Comparison of ENCODE assay signal across 8 cellular contexts in genomic region chr22:35914665-35915476, GRCh38.
A peak's percentile ranks its signal among the peaks of the same experiment; 100 is the strongest.
DNase-seq lines count a peak whose midpoint lies in the region; ATAC-seq, FAIRE-seq and TF ChIP-seq lines count a peak whose summit lies in the region.

No MANE protein-coding gene starts in this region.

- ATAC-seq in gastrocnemius medialis (peak; percentile 94 to 97), GM18867 (IDR thresholded peaks at IDR 0.05; ENCODE audit: unreplicated experiment) (no peak)

- H4K91ac ChIP-seq in H9 (ENCODE audit: insufficient read length, low read depth, low read length), result no peak overlapping the region

- H3K9me3 ChIP-seq in H9 (ENCODE audit: control insufficient read depth, low read depth, low read length) (no peaks in the 10 kb centered on the region), iPS-18c (ENCODE audit: control insufficient read depth, insufficient read depth, low read length) (no peaks in the 10 kb centered on the region), gastrocnemius medialis (no peaks in the 10 kb centered on the region)

- H2AK5ac ChIP-seq in H9 (ENCODE audit: insufficient read length, low read length), result no peak overlapping the region

- H3K4me2 ChIP-seq in H9 (ENCODE audit: insufficient read depth, insufficient read length, low read length), result peak overlapping the region; percentile 66

- H3K27ac ChIP-seq in H9 (ENCODE audit: insufficient read length, low read depth, low read length), result peak overlapping the region; percentile 68
- peak overlapping the region; percentile 84 to 91 (median 88) for H3K27ac ChIP-seq in gastrocnemius medialis

- H3K79me2 ChIP-seq in H9 (ENCODE audit: insufficient read depth, low read length), result peaks cover 10% of the 10 kb centered on the region; the same call in 1 of the 2 replicates

- no peak overlapping the region for H4K5ac ChIP-seq in H9 (ENCODE audit: insufficient read length, low read depth, low read length)

- H4K20me1 ChIP-seq in H9 (ENCODE audit: control insufficient read depth, insufficient read depth, insufficient read length), result no peaks in the 10 kb centered on the region

- intact Hi-C loops in gastrocnemius medialis (cut with DNase I; ENCODE audit: low total_unique reads), result loop anchor here (5.0 kb wide), 1 partner anchor 328 kb away; no protein-coding TSS in a partner anchor

- H3K27ac Mint-ChIP-seq in H9, result peak overlapping the region; percentile 90 to 99 (median 96)

- H2AFZ ChIP-seq in H9 (ENCODE audit: low read length), result no peak overlapping the region

- H3K36me3 Mint-ChIP-seq in H9 (ENCODE audit: insufficient read depth in 1 of 3, low read depth in 3 of 3), result no peaks in the 10 kb centered on the region

- no peaks in the 10 kb centered on the region for H3K23me2 ChIP-seq in H9 (ENCODE audit: insufficient read length, low read depth, low read length, poor library complexity, severe bottlenecking)

- peak; percentile 85 for FAIRE-seq in A204.1 (lab: Jason Lieb, UNC)

- H3K4me3 ChIP-seq in iPS-18c (ENCODE audit: insufficient read depth, low read depth, low read length), result peak overlapping the region; percentile 10
- peak overlapping the region; percentile 49 to 57 (median 54) for H3K4me3 ChIP-seq in gastrocnemius medialis

- H3T11ph ChIP-seq in H9 (ENCODE audit: low read length), result no peak overlapping the region

- no peak overlapping the region for H2BK120ac ChIP-seq in H9 (ENCODE audit: low read depth, low read length, poor library complexity, severe bottlenecking)

- no peak for TF ChIP-seq CTCF in H9 (conservative IDR thresholded peaks at IDR 0.05)
- TF ChIP-seq CTCF in gastrocnemius medialis (IDR thresholded peaks at IDR 0.05 in 4 of 5, conservative IDR thresholded peaks at IDR 0.05 in 1 of 5), result no peak

- H3K4ac ChIP-seq in H9 (ENCODE audit: low read depth, low read length), result no peak overlapping the region

- in situ Hi-C loops in T47D (cut with HindIII; ENCODE audit: low pct_unique_long_range_greater_than_20kb, low sequenced_read_pairs) (no loop called here), gastrocnemius medialis (cut with MboI; ENCODE audit: low sequenced_read_pairs in 4 of 4) (loop anchor here in 3 of 4 donors (5.0 to 25.0 kb wide), 3 partner anchors 153 to 288 kb away; partner anchors contain the start of gene APOL6 (in 1 of the 3))

- peak in 1 of 2 donors; percentile 31 for TF ChIP-seq POLR2A in gastrocnemius medialis (IDR thresholded peaks at IDR 0.05)

- H2BK12ac ChIP-seq in H9 (ENCODE audit: insufficient read length, low read depth, low read length), result no peak overlapping the region

- no peak overlapping the region for H4K8ac ChIP-seq in H9 (replicated peaks; ENCODE audit: insufficient read length, low read depth, low read length)

- no peaks in the 10 kb centered on the region for H3K9me3 Mint-ChIP-seq in H9

- H2BK15ac ChIP-seq in H9 (ENCODE audit: low read depth, low read length), result no peak overlapping the region

- no CpG with 5 or more reads among the region's 9 CpGs for WGBS in H9 (ENCODE audit: extremely low coverage, insufficient read length, low lambda C conversion rate)

- H2BK5ac ChIP-seq in H9 (ENCODE audit: insufficient read length, low read length), result no peak overlapping the region

- H3K9ac ChIP-seq in H9 (ENCODE audit: extremely low read depth, insufficient read length, low read length), result peak overlapping the region; percentile 50

- no peaks in the 10 kb centered on the region for H3K27me3 ChIP-seq in H9 (ENCODE audit: insufficient read depth, low read length)
- H3K27me3 ChIP-seq in gastrocnemius medialis, result no peaks in the 10 kb centered on the region

- H3K4me3 Mint-ChIP-seq in H9, result peak overlapping the region; percentile 62 to 77

- peaks cover 59% of the 10 kb centered on the region in 2 experiments for H3K4me1 Mint-ChIP-seq in H9

- H3K36me3 ChIP-seq in gastrocnemius medialis, result no peaks in the 10 kb centered on the region

- H3K18ac ChIP-seq in H9 (ENCODE audit: insufficient read length, low read depth, low read length), result no peak overlapping the region

- no peak overlapping the region for H3K23ac ChIP-seq in H9 (ENCODE audit: insufficient read length, low read depth, low read length)

- H3K4me1 ChIP-seq in H9 (ENCODE audit: insufficient read depth, low read length) (peaks cover 16% of the 10 kb centered on the region), gastrocnemius medialis (peaks cover 79 to 83% of the 10 kb centered on the region in 2 donors)

- H3K79me1 ChIP-seq in H9 (ENCODE audit: insufficient read depth, low read depth, low read length, poor library complexity, severe bottlenecking), result no peaks in the 10 kb centered on the region

- H2BK20ac ChIP-seq in H9 (ENCODE audit: low read depth, low read length, poor library complexity, severe bottlenecking), result no peak overlapping the region

- H3K56ac ChIP-seq in H9 (ENCODE audit: insufficient read length, low read depth, low read length), result no peak overlapping the region

- peak; percentile 88 for DNase-seq in H9
- peak; percentile 86 for DNase-seq in NCI-H748 (lab: John Stamatoyannopoulos, UW; ENCODE audit: unreplicated experiment)
- DNase-seq in T47D (ENCODE audit: low read depth in 1 of 2, low spot score in 1 of 2), result peak; percentile 18 to 96
- peak; percentile 82 to 83 for DNase-seq in gastrocnemius medialis
- no peak for DNase-seq in GF-D8 (lab: John Stamatoyannopoulos, UW)

- H3K27me3 Mint-ChIP-seq in H9 (ENCODE audit: low read depth), result no peaks in the 10 kb centered on the region

- no peak overlapping the region for H3K14ac ChIP-seq in H9 (ENCODE audit: insufficient read depth, low read length)
